In genomic region chr10:110007171-110007700, GRCh38 we compare ENCODE assay signal across 1 cellular context.
TF ChIP-seq lines count a peak whose summit lies in the region.

No MANE protein-coding gene starts in this region.

TF ChIP-seq in HepG2, 621 proteins besides CTCF, POLR2A, EP300 and RAD21 (continued from another document and continues in another):
- 0 out of 2 replicates have a peak, but pooled peaks have one; percentile 50 for TF ChIP-seq ZXDC (CRISPR knock-in tag; IDR thresholded peaks at IDR 0.05)
- no peak for TF ChIP-seq ZSCAN5A (CRISPR knock-in tag; IDR thresholded peaks at IDR 0.05; ENCODE audit: borderline replicate concordance)
- peak; percentile 41 for TF ChIP-seq U2AF1 (optimal IDR thresholded peaks at IDR 0.05; ENCODE audit: low read depth, low read length)
- no peak for TF ChIP-seq MEF2D (CRISPR knock-in tag; IDR thresholded peaks at IDR 0.05)
- TF ChIP-seq RFXAP (CRISPR knock-in tag; IDR thresholded peaks at IDR 0.05; ENCODE audit: borderline replicate concordance): 0 out of 2 replicates have a peak, but pooled peaks have one; percentile 26
- TF ChIP-seq ZNF264 (CRISPR knock-in tag; IDR thresholded peaks at IDR 0.05): no peak
- TF ChIP-seq PTBP1 (IDR thresholded peaks at IDR 0.05; ENCODE audit: low read depth, low read length, poor library complexity, severe bottlenecking): peak; percentile 75
- peak; percentile 50; the same call in 1 of the 2 replicates for TF ChIP-seq KDM6A (CRISPR knock-in tag; IDR thresholded peaks at IDR 0.05; ENCODE audit: low read depth)
- TF ChIP-seq MXD3 (CRISPR knock-in tag; IDR thresholded peaks at IDR 0.05): no peak
- TF ChIP-seq WIZ (CRISPR knock-in tag; IDR thresholded peaks at IDR 0.05): no peak
- 0 out of 2 replicates have a peak, but pooled peaks have one; percentile 21 for TF ChIP-seq THAP9 (CRISPR knock-in tag; IDR thresholded peaks at IDR 0.05; ENCODE audit: borderline replicate concordance)
- no peak for TF ChIP-seq ISX (CRISPR knock-in tag; conservative IDR thresholded peaks at IDR 0.05)
- peak; percentile 65; the same call in 1 of the 2 replicates for TF ChIP-seq NKX3-1 (CRISPR knock-in tag; IDR thresholded peaks at IDR 0.05)
- TF ChIP-seq ZNF274 (CRISPR knock-in tag; IDR thresholded peaks at IDR 0.05): 0 out of 2 replicates have a peak, but pooled peaks have one; percentile 40
- TF ChIP-seq PLRG1 (conservative IDR thresholded peaks at IDR 0.05): no peak
- TF ChIP-seq FOXO4 (CRISPR knock-in tag; conservative IDR thresholded peaks at IDR 0.05): no peak
- peak; percentile 28; the same call in 1 of the 2 replicates for TF ChIP-seq ZNF605 (CRISPR knock-in tag; IDR thresholded peaks at IDR 0.05)
- no peak for TF ChIP-seq ZNF124 (CRISPR knock-in tag; IDR thresholded peaks at IDR 0.05)
- no peak for TF ChIP-seq ZNF616 (CRISPR knock-in tag; IDR thresholded peaks at IDR 0.05; ENCODE audit: low read depth)
- no peak for TF ChIP-seq HMGA1 (CRISPR knock-in tag; conservative IDR thresholded peaks at IDR 0.05)
- no peak for TF ChIP-seq NFE2L2 (IDR thresholded peaks at IDR 0.05; ENCODE audit: low read length)
- no peak for TF ChIP-seq ZNF121 (CRISPR knock-in tag; IDR thresholded peaks at IDR 0.05)
- TF ChIP-seq KAT2B (IDR thresholded peaks at IDR 0.05; ENCODE audit: borderline replicate concordance, low read depth, low read length): no peak
- peak; percentile 66; the same call in 1 of the 2 replicates for TF ChIP-seq ZSCAN9 (CRISPR knock-in tag; IDR thresholded peaks at IDR 0.05; ENCODE audit: borderline replicate concordance)
- peak; percentile 62; the same call in 1 of the 2 replicates for TF ChIP-seq ZNF225 (CRISPR knock-in tag; IDR thresholded peaks at IDR 0.05)
- no peak for TF ChIP-seq ZNF17 (CRISPR knock-in tag; IDR thresholded peaks at IDR 0.05)
- no peak for TF ChIP-seq KDM5A (IDR thresholded peaks at IDR 0.05; ENCODE audit: borderline replicate concordance, low read length)
- peak; percentile 89 for TF ChIP-seq HNF4A (CRISPR knock-in tag; IDR thresholded peaks at IDR 0.05)
- TF ChIP-seq TOE1 (CRISPR knock-in tag; IDR thresholded peaks at IDR 0.05): no peak
- TF ChIP-seq ZNF292 (CRISPR knock-in tag; IDR thresholded peaks at IDR 0.05; ENCODE audit: borderline replicate concordance, low read depth): peak; percentile 70; the same call in 1 of the 2 replicates
- 0 out of 2 replicates have a peak, but pooled peaks have one; percentile 80 for TF ChIP-seq PCBP1 (IDR thresholded peaks at IDR 0.05; ENCODE audit: borderline replicate concordance, low read depth, low read length)
- 0 out of 2 replicates have a peak, but pooled peaks have one; percentile 40 for TF ChIP-seq ZMYM3 (CRISPR knock-in tag; IDR thresholded peaks at IDR 0.05)
- no peak for TF ChIP-seq ZNF746 (CRISPR knock-in tag; IDR thresholded peaks at IDR 0.05)
- peak; percentile 36; the same call in 1 of the 2 replicates for TF ChIP-seq ZNF646 (CRISPR knock-in tag; IDR thresholded peaks at IDR 0.05)
- no peak for TF ChIP-seq CENPT (CRISPR knock-in tag; IDR thresholded peaks at IDR 0.05; ENCODE audit: low read depth)
- no peak for TF ChIP-seq ZNF800 (CRISPR knock-in tag; IDR thresholded peaks at IDR 0.05)
- TF ChIP-seq IRF9 (CRISPR knock-in tag; IDR thresholded peaks at IDR 0.05; ENCODE audit: borderline replicate concordance): peak; percentile 23; the same call in 1 of the 2 replicates
